11 cellular contexts compared by ENCODE assay signal in the genomic region with DNA sequence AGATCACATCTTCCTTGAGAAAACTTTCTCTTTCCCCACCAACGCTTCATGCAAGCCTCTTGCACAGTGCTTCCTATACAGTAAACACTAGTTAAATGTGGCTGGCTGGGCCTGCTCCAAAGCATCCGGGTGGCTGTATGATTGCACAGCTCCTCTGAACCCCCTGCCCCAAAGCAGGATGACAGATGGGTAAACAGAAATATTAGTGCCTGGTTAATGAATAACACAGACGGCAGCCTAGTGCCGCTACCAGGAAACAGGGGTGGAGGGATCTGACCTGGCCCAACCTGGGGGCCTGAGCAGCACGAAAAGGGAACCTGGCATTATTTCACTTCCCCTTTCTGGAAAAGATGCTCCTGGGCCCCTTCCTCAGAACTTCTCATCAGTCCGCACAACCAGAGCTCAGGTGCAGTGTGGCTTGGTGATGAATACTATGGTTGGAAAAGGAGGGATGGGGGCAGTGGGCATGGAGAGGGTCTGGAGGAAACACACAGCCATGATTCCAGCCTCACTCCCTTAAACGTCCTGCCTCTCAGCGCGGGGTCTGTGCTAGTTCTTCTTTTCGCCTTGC. TPM values are rescaled to one million over a fixed set of nuclear protein-coding genes. Genes with fewer than 3 reads are reported as not detected.
DNase-seq lines count a peak whose midpoint lies in the region; ATAC-seq and FAIRE-seq lines count a peak whose summit lies in the region.
"Had no signal": no experiment of that assay in that cellular context is flagged by ENCODE, and none has a peak within 500 bp of the region (broad histone marks: within the 10 kb centered on the region; RNA-seq: fewer than 3 reads in every experiment).

No MANE protein-coding gene starts in this region.

- no peak for FAIRE-seq in urothelium cell line (lab: Jason Lieb, UNC)

- peaks cover 22 to 31% of the 10 kb centered on the region in 2 donors for H3K4me1 Mint-ChIP-seq in natural killer cell treated with Interleukin-12 subunit alpha and Interleukin-12 subunit beta and Interleukin-15 and Interleukin-18, amount 100 ng/mL, for 72 hours (ENCODE audit: low read depth in 2 of 2)

- H3K14ac ChIP-seq in neuronal stem cell (ENCODE audit: low read length): no peak overlapping the region

- no peak overlapping the region for H3K27ac Mint-ChIP-seq in natural killer cell treated with Interleukin-12 subunit alpha and Interleukin-12 subunit beta and Interleukin-15 and Interleukin-18, amount 100 ng/mL, for 72 hours

- no peaks in the 10 kb centered on the region for H3K27me3 Mint-ChIP-seq in natural killer cell treated with Interleukin-12 subunit alpha and Interleukin-12 subunit beta and Interleukin-15 and Interleukin-18, amount 100 ng/mL, for 72 hours

- H2BK5ac ChIP-seq in neuronal stem cell (ENCODE audit: low read length): no peak overlapping the region

- no peak overlapping the region for H3K18ac ChIP-seq in neuronal stem cell (ENCODE audit: low read length)

- H2BK15ac ChIP-seq in neuronal stem cell (ENCODE audit: low read length): no peak overlapping the region

- H3K4me1 ChIP-seq in neuronal stem cell (ENCODE audit: control insufficient read depth in 2 of 2, insufficient read depth in 1 of 2, low read depth in 1 of 2, low read length in 2 of 2): no peaks in the 10 kb centered on the region

- no peaks in the 10 kb centered on the region for H3K36me3 ChIP-seq in neuronal stem cell (replicated peaks in 1 of 2; ENCODE audit: control insufficient read depth in 2 of 2, insufficient read depth in 2 of 2, low read length in 2 of 2)

- H3K36me3 Mint-ChIP-seq in natural killer cell treated with Interleukin-12 subunit alpha and Interleukin-12 subunit beta and Interleukin-15 and Interleukin-18, amount 100 ng/mL, for 72 hours: no peaks in the 10 kb centered on the region
- H3K36me3 Mint-ChIP-seq: CD4-positive, CD25-positive, alpha-beta regulatory T cell had no signal

- no peak overlapping the region for H4K91ac ChIP-seq in neuronal stem cell (ENCODE audit: low read depth, low read length, poor library complexity)

- H2BK12ac ChIP-seq in neuronal stem cell (ENCODE audit: low read length): no peak overlapping the region

- no peak overlapping the region for H3K4me3 ChIP-seq in neuronal stem cell (ENCODE audit: low read length in 2 of 2)

- no peak overlapping the region for H4K8ac ChIP-seq in neuronal stem cell (ENCODE audit: low read depth, low read length)

- H3K27ac ChIP-seq in neuronal stem cell (replicated peaks; ENCODE audit: low read length): no peak overlapping the region

- peaks cover 0 to 9% (median 0%) of the 10 kb centered on the region in 3 experiments for H3K27me3 ChIP-seq in neuronal stem cell (ENCODE audit: control insufficient read depth in 3 of 3, insufficient read depth in 3 of 3, low read depth in 1 of 3, low read length in 3 of 3)

- no peak overlapping the region for H3K4ac ChIP-seq in neuronal stem cell (ENCODE audit: low read length)

- no peak overlapping the region for H3K4me2 ChIP-seq in neuronal stem cell (ENCODE audit: insufficient read depth, low read length, poor library complexity, severe bottlenecking)

- H3K4me3 Mint-ChIP-seq in natural killer cell treated with Interleukin-12 subunit alpha and Interleukin-12 subunit beta and Interleukin-15 and Interleukin-18, amount 100 ng/mL, for 72 hours: no peak overlapping the region
- H3K4me3 Mint-ChIP-seq: CD4-positive, CD25-positive, alpha-beta regulatory T cell had no signal

- no CpG with 5 or more reads among the region's 10 CpGs for WGBS in neuronal stem cell (ENCODE audit: extremely low coverage in 2 of 2, insufficient read length in 2 of 2, insufficient replicate concordance in 1 of 2), 2 donors

- H3K9me3 Mint-ChIP-seq in natural killer cell treated with Interleukin-12 subunit alpha and Interleukin-12 subunit beta and Interleukin-15 and Interleukin-18, amount 100 ng/mL, for 72 hours: no peaks in the 10 kb centered on the region
- H3K9me3 Mint-ChIP-seq: CD4-positive, CD25-positive, alpha-beta regulatory T cell had no signal

- H2BK120ac ChIP-seq in neuronal stem cell (ENCODE audit: low read depth, low read length): no peak overlapping the region

- no peaks in the 10 kb centered on the region for H3K9me3 ChIP-seq in neuronal stem cell (replicated peaks in 1 of 2; ENCODE audit: control insufficient read depth in 2 of 2, insufficient read depth in 1 of 2, low read depth in 1 of 2, low read length in 2 of 2)

- no peaks in the 10 kb centered on the region for H3K79me1 ChIP-seq in neuronal stem cell (ENCODE audit: low read depth, low read length)

- no peak overlapping the region for H2AFZ ChIP-seq in neuronal stem cell (ENCODE audit: low read length)

- ATAC-seq in GM21529 (IDR thresholded peaks at IDR 0.05; ENCODE audit: unreplicated experiment) (peak; percentile 36), GM21515 (IDR thresholded peaks at IDR 0.05; ENCODE audit: unreplicated experiment) (no peak)
- ATAC-seq in natural killer cell treated with Interleukin-12 subunit alpha and Interleukin-12 subunit beta and Interleukin-15 and Interleukin-18, amount 100 ng/mL, for 72 hours: no peak

- DNase-seq in COLO668 (lab: John Stamatoyannopoulos, UW; ENCODE audit: unreplicated experiment) (peak; percentile 74), NCI-H1694 treated with DMSO at 0.1 percent for 48 hours (lab: John Stamatoyannopoulos, UW) (peak; percentile 91), kidney tubule cell (ENCODE audit: low spot score) (peak; percentile 12), urothelium cell line (ENCODE audit: low spot score) (no peak), neuronal stem cell (ENCODE audit: low spot score) (no peak)
- DNase-seq in natural killer cell treated with Interleukin-12 subunit alpha and Interleukin-12 subunit beta and Interleukin-15 and Interleukin-18, amount 100 ng/mL, for 72 hours (ENCODE audit: low spot score): no peak
- DNase-seq: CD4-positive, CD25-positive, alpha-beta regulatory T cell; NCI-H2029 treated with DMSO at 0.1 percent for 48 hours had no signal

- H3K9ac ChIP-seq in neuronal stem cell (ENCODE audit: low read depth, low read length, poor library complexity): no peak overlapping the region

- H2AK5ac ChIP-seq in neuronal stem cell (ENCODE audit: low read depth, low read length): no peak overlapping the region

- H3K23ac ChIP-seq in neuronal stem cell (ENCODE audit: low read depth, low read length, poor library complexity): no peak overlapping the region

RNA-seq across cellular contexts. Expression of a gene that starts 10.8 kb away (rescaled TPM):
- total RNA-seq in natural killer cell treated with Interleukin-12 subunit alpha and Interleukin-12 subunit beta and Interleukin-15 and Interleukin-18, amount 100 ng/mL, for 72 hours: not detected
- not detected for polyA plus RNA-seq in neuronal stem cell (2013, experiment 1 of 2)
- polyA plus RNA-seq in neuronal stem cell (2013, experiment 2 of 2): not detected
- total RNA-seq: CD4-positive, CD25-positive, alpha-beta regulatory T cell; H4 had no signal
- polyA plus RNA-seq: CD4-positive, CD25-positive, alpha-beta regulatory T cell had no signal

RNA-seq across cellular contexts. Expression of a gene that starts 31.4 kb away (rescaled TPM):
- not detected for total RNA-seq in natural killer cell treated with Interleukin-12 subunit alpha and Interleukin-12 subunit beta and Interleukin-15 and Interleukin-18, amount 100 ng/mL, for 72 hours
- 3.1 TPM for polyA plus RNA-seq in neuronal stem cell (2013, experiment 1 of 2)
- polyA plus RNA-seq in neuronal stem cell (2013, experiment 2 of 2): 2.6 TPM
- total RNA-seq: CD4-positive, CD25-positive, alpha-beta regulatory T cell; H4 had no signal
- polyA plus RNA-seq: CD4-positive, CD25-positive, alpha-beta regulatory T cell had no signal

RNA-seq across cellular contexts. Expression of a gene that starts 54.5 kb away (rescaled TPM):
- total RNA-seq in natural killer cell treated with Interleukin-12 subunit alpha and Interleukin-12 subunit beta and Interleukin-15 and Interleukin-18, amount 100 ng/mL, for 72 hours: 1 to 10 TPM in 1 of 2 donors, not detected in 1; 1.8 TPM
- polyA plus RNA-seq in neuronal stem cell (2013, experiment 1 of 2): 155 TPM
- 142 TPM for polyA plus RNA-seq in neuronal stem cell (2013, experiment 2 of 2)
- total RNA-seq: CD4-positive, CD25-positive, alpha-beta regulatory T cell had no signal

Comparison
In these comparisons a context has a peak if more than half of its experiments do, and no peak if none do; other contexts are left out.
1. DNase-seq: peak in COLO668 (single experiment), NCI-H1694 treated with DMSO at 0.1 percent for 48 hours (single experiment) and kidney tubule cell (single experiment); none in urothelium cell line (single experiment), natural killer cell treated with Interleukin-12 subunit alpha and Interleukin-12 subunit beta and Interleukin-15 and Interleukin-18, amount 100 ng/mL, for 72 hours (single experiment) and neuronal stem cell (single experiment).